21 cellular contexts compared by ENCODE assay signal in genomic region chr4:46594658-46595057, GRCh38.
"Had no signal": no experiment of that assay in that cellular context is flagged by ENCODE, and none has a peak within 500 bp of the region (broad histone marks: within the 10 kb centered on the region; RNA-seq: fewer than 3 reads in every experiment).

No MANE protein-coding gene starts in this region.

- DNase-seq: effector memory CD8-positive, alpha-beta T cell; gastrocnemius medialis; heart right ventricle; hypothalamus; islet precursor cell; left lung; lower lobe of right lung; nucleus accumbens; ovary; sigmoid colon; stimulated activated CD4-positive, alpha-beta T cell treated with anti-CD3 and anti-CD28 coated beads, Interleukin-2, amount 100 ng/mL, for 24 hours; stimulated activated CD4-positive, alpha-beta T cell treated with anti-CD3 and anti-CD28 coated beads, Interleukin-4, amount 100 ng/mL, for 4 hours; stimulated activated naive B cell treated with anti-CD40 and anti-IgM and Interleukin-4, amounts not matched to agents 10 μg/mL and 1 μg/mL and 100 μg/mL, for 72 hours; stimulated activated naive CD8-positive, alpha-beta T cell treated with anti-CD3 and anti-CD28 coated beads, Interleukin-15, amount 100 ng/mL, for 72 hours; trophoblast cell had no signal

- H3K4me3 ChIP-seq: esophagus muscularis mucosa, gastrocnemius medialis, heart right ventricle, left lung, lower lobe of right lung, neural progenitor cell, ovary, right atrium auricular region, sigmoid colon, skin epidermis, thoracic aorta had no signal

- ATAC-seq: effector memory CD8-positive, alpha-beta T cell; gastrocnemius medialis; heart right ventricle; left lung; lower lobe of right lung; natural killer cell treated with Interleukin-12 subunit alpha and Interleukin-12 subunit beta and Interleukin-15 and Interleukin-18, amount 100 ng/mL, for 72 hours; stimulated activated naive B cell treated with anti-CD40 and anti-IgM and Interleukin-4, amounts not matched to agents 10 μg/mL and 1 μg/mL and 100 μg/mL, for 72 hours; stimulated activated naive CD8-positive, alpha-beta T cell treated with anti-CD3 and anti-CD28 coated beads, Interleukin-15, amount 100 ng/mL, for 72 hours had no signal
